In the genomic region with DNA sequence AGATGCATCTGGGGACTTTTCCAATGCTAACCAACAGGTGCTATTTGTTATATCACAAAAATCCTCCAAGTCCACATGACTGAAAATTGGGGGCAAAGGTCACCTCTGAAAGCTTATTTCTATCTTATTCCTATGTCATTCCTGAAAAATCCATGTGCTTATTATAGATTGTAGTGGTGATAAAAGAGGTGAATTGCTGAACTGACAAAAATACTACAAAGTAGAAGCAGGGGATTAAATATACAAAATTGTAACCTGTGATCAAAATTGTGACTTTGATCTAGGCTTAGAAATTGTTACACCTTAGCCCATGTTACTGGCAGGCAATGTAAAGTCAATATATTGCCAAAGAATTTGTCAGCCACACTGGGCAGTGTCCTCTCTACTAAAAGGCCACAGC, we compare ENCODE assay signal across 31 cellular contexts.
DNase-seq lines count a peak whose midpoint lies in the region; ATAC-seq and TF ChIP-seq lines count a peak whose summit lies in the region.
"Had no signal": no experiment of that assay in that cellular context is flagged by ENCODE, and none has a peak within 500 bp of the region (broad histone marks: within the 10 kb centered on the region; RNA-seq: fewer than 3 reads in every experiment).

No MANE protein-coding gene starts in this region.

- H3K9me3 Mint-ChIP-seq in activated CD8-positive, alpha-beta T cell treated with anti-CD3 and anti-CD28 coated beads for 36 hours: no peaks in the 10 kb centered on the region
- H3K9me3 Mint-ChIP-seq: dendritic cell treated with granulocyte-macrophage colony-stimulating factor and Interleukin-4, amounts not matched to agents 40 ng/mL and 50 ng/mL, for 4 days; stimulated activated effector memory CD8-positive, alpha-beta T cell treated with anti-CD3 and anti-CD28 coated beads, Interleukin-12 subunit alpha, Interleukin-12 subunit beta, amount 100 ng/mL, for 72 hours; T-cell had no signal

- H3K36me3 Mint-ChIP-seq in activated CD8-positive, alpha-beta T cell treated with anti-CD3 and anti-CD28 coated beads for 36 hours (ENCODE audit: low read depth): no peaks in the 10 kb centered on the region
- H3K36me3 Mint-ChIP-seq: stimulated activated effector memory CD8-positive, alpha-beta T cell treated with anti-CD3 and anti-CD28 coated beads, Interleukin-12 subunit alpha, Interleukin-12 subunit beta, amount 100 ng/mL, for 72 hours; T-cell had no signal

- H3K27ac Mint-ChIP-seq in activated CD8-positive, alpha-beta T cell treated with anti-CD3 and anti-CD28 coated beads for 36 hours: peak overlapping the region; percentile 12
- H3K27ac Mint-ChIP-seq: dendritic cell treated with granulocyte-macrophage colony-stimulating factor and Interleukin-4, amounts not matched to agents 40 ng/mL and 50 ng/mL, for 4 days; nephron progenitor cell had no signal

- intact Hi-C loops in heart right ventricle (cut with DNase I): loop anchor here in 3 of 10 donors (2.0 to 10.0 kb wide), 3 partner anchors 516 to 629 kb away; a partner anchor contains a TSS
- intact Hi-C loops in Right ventricle myocardium superior (cut with DNase I): no loop called here
- intact Hi-C loops in activated CD8-positive, alpha-beta T cell treated with anti-CD3 and anti-CD28 coated beads for 36 hours (cut with micrococcal nuclease): no loop called here
- intact Hi-C loops in psoas muscle (cut with DNase I): loop anchor here in 1 of 2 donors (10.0 kb wide), 1 partner anchor 646 kb away; a partner anchor contains a TSS
- intact Hi-C loops in vagina (cut with DNase I): no loop called here
- intact Hi-C loops in testis (cut with DNase I; ENCODE audit: low total_unique reads): no loop called here

- TF ChIP-seq POLR2A in vagina (IDR thresholded peaks at IDR 0.05) (no peak), testis (IDR thresholded peaks at IDR 0.05) (no peak)

- H3K4me1 ChIP-seq in heart right ventricle (peaks cover 11 to 69% (median 40%) of the 10 kb centered on the region in 9 donors), psoas muscle (peaks cover 55% of the 10 kb centered on the region), vagina (peaks cover 30% of the 10 kb centered on the region), BE2C (peaks cover 19% of the 10 kb centered on the region), testis (peaks cover 23% of the 10 kb centered on the region)
- H3K4me1 ChIP-seq: Caco-2, HAP-1 had no signal

- ATAC-seq in heart right ventricle: no peak
- no peak for ATAC-seq in Right ventricle myocardium superior (ENCODE audit: poor library complexity)
- no peak for ATAC-seq in activated CD8-positive, alpha-beta T cell treated with anti-CD3 and anti-CD28 coated beads for 36 hours
- ATAC-seq in psoas muscle: no peak
- ATAC-seq: lower lobe of right lung; stimulated activated effector memory CD8-positive, alpha-beta T cell treated with anti-CD3 and anti-CD28 coated beads, Interleukin-12 subunit alpha, Interleukin-12 subunit beta, amount 100 ng/mL, for 72 hours; T-cell had no signal

- CTCF ChIA-PET in activated CD8-positive, alpha-beta T cell treated with anti-CD3 and anti-CD28 coated beads for 36 hours (lab: Charles Lee): interaction anchor here (0.9 to 12.0 kb wide), 4 partner anchors 9 to 112 kb away, joined by 3 to 254 read pairs (median 20); a partner anchor contains a TSS

- H3K27me3 ChIP-seq in heart right ventricle: no peaks in the 10 kb centered on the region
- no peaks in the 10 kb centered on the region for H3K27me3 ChIP-seq in psoas muscle (ENCODE audit: insufficient read depth in 3 of 3, low read length in 2 of 3)
- no peaks in the 10 kb centered on the region for H3K27me3 ChIP-seq in vagina
- no peaks in the 10 kb centered on the region for H3K27me3 ChIP-seq in BE2C
- H3K27me3 ChIP-seq in testis: no peaks in the 10 kb centered on the region
- H3K27me3 ChIP-seq: ovary, SJSA1 had no signal

- H3K27me3 Mint-ChIP-seq in activated CD8-positive, alpha-beta T cell treated with anti-CD3 and anti-CD28 coated beads for 36 hours: no peaks in the 10 kb centered on the region
- H3K27me3 Mint-ChIP-seq: B cell, T-cell had no signal

- DNase-seq in heart right ventricle: no peak
- no peak for DNase-seq in Right ventricle myocardium superior
- no peak for DNase-seq in activated CD8-positive, alpha-beta T cell treated with anti-CD3 and anti-CD28 coated beads for 36 hours
- DNase-seq in psoas muscle: no peak
- no peak for DNase-seq in vagina (ENCODE audit: extremely low spot score in 2 of 2)
- no peak for DNase-seq in BE2C
- DNase-seq in testis: no peak
- no peak for DNase-seq in T-helper 1 cell
- DNase-seq: activated CD4-positive, CD25-positive, alpha-beta regulatory T cell; activated CD8-positive, alpha-beta memory T cell treated with anti-CD3 and anti-CD28 coated beads, Interleukin-2, amount 50 U/mL, for 48 hours; activated naive CD8-positive, alpha-beta T cell treated with anti-CD3 and anti-CD28 coated beads, Interleukin-2, amount 10 ng/mL, durations not matched to agents 7 days and 5 days; Caco-2; central memory CD4-positive, alpha-beta T cell; DMS79 treated with DMSO at 0.1 percent for 48 hours; islet precursor cell; lower lobe of right lung; NCI-H1436; NCI-H2081 treated with DMSO at 0.1 percent for 48 hours; NCI-H345; NCI-H748 treated with DMSO at 0.1 percent for 48 hours; nephron progenitor cell; ovary; stimulated activated CD4-positive, alpha-beta T cell treated with anti-CD3 and anti-CD28 coated beads, Interleukin-12 subunit alpha, Interleukin-12 subunit beta, amount 100 ng/mL, for 4 hours; stimulated activated CD4-positive, alpha-beta T cell treated with anti-CD3 and anti-CD28 coated beads, Interleukin-4, amount 100 ng/mL, for 24 hours; T-cell had no signal

- TF ChIP-seq CTCF in heart right ventricle (IDR thresholded peaks at IDR 0.05) (no peak), psoas muscle (IDR thresholded peaks at IDR 0.05) (no peak), vagina (IDR thresholded peaks at IDR 0.05) (no peak), BE2C (IDR thresholded peaks at IDR 0.05; ENCODE audit: low read depth, low read length) (no peak), testis (IDR thresholded peaks at IDR 0.05) (no peak)
- TF ChIP-seq CTCF in activated CD8-positive, alpha-beta T cell treated with anti-CD3 and anti-CD28 coated beads for 36 hours (IDR thresholded peaks at IDR 0.05): no peak

- no peak overlapping the region for H3K4me3 Mint-ChIP-seq in activated CD8-positive, alpha-beta T cell treated with anti-CD3 and anti-CD28 coated beads for 36 hours
- H3K4me3 Mint-ChIP-seq: B cell; dendritic cell treated with granulocyte-macrophage colony-stimulating factor and Interleukin-4, amounts not matched to agents 40 ng/mL and 50 ng/mL, for 4 days; nephron progenitor cell; stimulated activated effector memory CD8-positive, alpha-beta T cell treated with anti-CD3 and anti-CD28 coated beads, Interleukin-12 subunit alpha, Interleukin-12 subunit beta, amount 100 ng/mL, for 72 hours had no signal

- H3K4me3 ChIP-seq in heart right ventricle (no peak overlapping the region), psoas muscle (no peak overlapping the region), vagina (no peak overlapping the region), BE2C (ENCODE audit: low read depth, low read length) (no peak overlapping the region), testis (no peak overlapping the region)
- H3K4me3 ChIP-seq: HAP-1, lower lobe of right lung, ovary, SJSA1 had no signal

- POLR2A ChIA-PET in activated CD8-positive, alpha-beta T cell treated with anti-CD3 and anti-CD28 coated beads for 36 hours (lab: Charles Lee): interaction anchor here (0.5 to 5.2 kb wide), 4 partner anchors 10 to 122 kb away, joined by 4 to 28 read pairs (median 16); a partner anchor contains a TSS

- peak overlapping the region; percentile 75 to 97 (median 92) for H3K27ac ChIP-seq in heart right ventricle
- H3K27ac ChIP-seq in psoas muscle: peak overlapping the region; percentile 96
- peak overlapping the region; percentile 90 for H3K27ac ChIP-seq in vagina
- H3K27ac ChIP-seq in testis: no peak overlapping the region
- H3K27ac ChIP-seq: KMS-11, ovary, SJSA1 had no signal

- H3K4me1 Mint-ChIP-seq in activated CD8-positive, alpha-beta T cell treated with anti-CD3 and anti-CD28 coated beads for 36 hours (ENCODE audit: low read depth): peaks cover 44% of the 10 kb centered on the region

- H3K9me3 ChIP-seq in heart right ventricle (peaks cover 0 to 13% (median 0%) of the 10 kb centered on the region in 11 donors), psoas muscle (no peaks in the 10 kb centered on the region), vagina (no peaks in the 10 kb centered on the region), BE2C (no peaks in the 10 kb centered on the region), testis (no peaks in the 10 kb centered on the region)
- H3K9me3 ChIP-seq: lower lobe of right lung, ovary, SJSA1 had no signal

- H3K36me3 ChIP-seq in heart right ventricle (no peaks in the 10 kb centered on the region), psoas muscle (ENCODE audit: insufficient read depth in 1 of 2, low read depth in 1 of 2) (no peaks in the 10 kb centered on the region), vagina (no peaks in the 10 kb centered on the region), BE2C (no peaks in the 10 kb centered on the region), testis (ENCODE audit: low read depth, missing control alignments) (no peaks in the 10 kb centered on the region)
- H3K36me3 ChIP-seq: HAP-1, lower lobe of right lung, ovary, SJSA1 had no signal

Comparison
In these comparisons a context has a peak if more than half of its experiments do, and no peak if none do; other contexts are left out.
1. H3K27ac ChIP-seq: peak in heart right ventricle (10 of 10), psoas muscle (single experiment) and vagina (single experiment); none in testis (0 of 2).